ENCODE assay signal across 11 cellular contexts in the genomic region with DNA sequence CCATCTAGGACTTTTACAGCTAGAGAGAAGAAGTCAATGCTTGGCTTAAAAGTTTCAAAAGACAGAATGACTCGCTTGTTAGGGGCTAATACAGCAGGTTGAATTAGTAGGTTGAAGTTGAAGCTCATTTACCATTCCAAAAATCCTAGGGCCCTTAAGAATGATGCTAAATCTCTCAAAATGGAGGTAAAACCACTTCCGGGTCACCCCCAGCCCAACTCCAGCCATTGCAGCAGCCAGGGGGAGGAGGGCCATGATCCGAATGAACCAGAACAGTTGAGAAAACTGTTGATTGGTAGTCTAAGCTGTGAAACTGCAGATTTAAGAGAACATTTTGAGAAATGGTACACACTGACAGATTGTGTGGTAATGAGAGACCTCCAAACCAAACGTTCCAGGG.
"Had no signal": no experiment of that assay in that cellular context is flagged by ENCODE, and none has a peak within 500 bp of the region (broad histone marks: within the 10 kb centered on the region; RNA-seq: fewer than 3 reads in every experiment).

No MANE protein-coding gene starts in this region.

- H3K36me3 ChIP-seq: HAP-1 had no signal

- H3K4me3 ChIP-seq: GM23248, GM23338, HAP-1 had no signal

- ATAC-seq: GM23338, HCT116 had no signal

- H2AFZ ChIP-seq: GM23248, GM23338 had no signal

- H3K4me2 ChIP-seq: GM23338 had no signal

- H3K4me1 Mint-ChIP-seq: H9 had no signal

- H3K4me1 ChIP-seq: HAP-1 had no signal

- H3K27ac ChIP-seq: GM23248 had no signal

- H3K4me3 Mint-ChIP-seq: GM23338, H9, HFFc6 had no signal

- H3K9me3 Mint-ChIP-seq: GM23338, H9 had no signal

- H3K27ac Mint-ChIP-seq: GM23338, H9, HFFc6 had no signal

- FAIRE-seq: H1, H54 had no signal

- H3K9ac ChIP-seq: GM23248 had no signal

- DNase-seq: GM23248, GOT3, H7, H9, HCEC 1CT, HFFc6 had no signal

- H3K9me3 ChIP-seq: HAP-1 had no signal
